19 cellular contexts compared by ENCODE assay signal in the genomic region with DNA sequence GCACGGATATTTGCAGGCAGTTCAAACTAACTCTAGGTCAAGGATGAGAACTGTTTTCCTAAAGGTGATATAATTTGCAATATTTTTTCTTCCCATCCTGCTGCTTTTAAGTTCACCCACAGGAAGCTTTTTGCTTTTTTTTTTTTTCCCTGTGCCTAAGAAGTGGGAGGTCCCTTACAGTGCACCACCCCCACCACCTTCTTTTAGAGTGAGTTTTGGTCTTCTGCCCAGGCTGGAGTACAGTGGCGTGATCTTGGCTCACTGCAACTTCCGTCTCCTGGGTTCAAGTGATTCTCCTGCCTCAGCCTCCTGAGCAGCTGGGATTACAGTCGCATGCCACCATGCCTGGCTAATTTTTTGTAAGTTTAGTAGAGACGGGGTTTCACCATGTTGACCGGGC.
DNase-seq lines count a peak whose midpoint lies in the region; ATAC-seq, FAIRE-seq and TF ChIP-seq lines count a peak whose summit lies in the region.
"Had no signal": no experiment of that assay in that cellular context is flagged by ENCODE, and none has a peak within 500 bp of the region (broad histone marks: within the 10 kb centered on the region; RNA-seq: fewer than 3 reads in every experiment).

No MANE protein-coding gene starts in this region.

- H3K9me3 ChIP-seq in H1 (ENCODE audit: insufficient read depth in 2 of 2, low read depth in 1 of 2, low read length in 1 of 2) (no peaks in the 10 kb centered on the region), mesenchymal stem cell (ENCODE audit: control insufficient read depth, low read length) (no peaks in the 10 kb centered on the region)
- H3K9me3 ChIP-seq: BE2C had no signal

- TF ChIP-seq POLR2A in H1 (IDR thresholded peaks at IDR 0.05; ENCODE audit: control extremely low read depth in 1 of 2, low read depth in 2 of 2, low read length in 2 of 2), result no peak

- H3K79me1 ChIP-seq in H1 (ENCODE audit: low read depth, low read length) (no peaks in the 10 kb centered on the region), mesenchymal stem cell (replicated peaks; ENCODE audit: low read length, poor library complexity, severe bottlenecking) (no peaks in the 10 kb centered on the region)

- H3K27me3 ChIP-seq in H1 (replicated peaks in 1 of 4; ENCODE audit: control insufficient read depth in 3 of 4, extremely low read depth in 1 of 4, insufficient read depth in 3 of 4, low read length in 3 of 4) (no peaks in the 10 kb centered on the region), mesenchymal stem cell (ENCODE audit: control insufficient read depth in 1 of 2, insufficient read depth in 1 of 2, low read length in 2 of 2) (peaks cover 4 to 27% of the 10 kb centered on the region in 2 experiments)
- H3K27me3 ChIP-seq: BE2C had no signal

- H3K4me1 ChIP-seq in H1 (replicated peaks in 1 of 4; ENCODE audit: control insufficient read depth in 3 of 4, insufficient read depth in 4 of 4, low read length in 3 of 4) (no peaks in the 10 kb centered on the region), mesenchymal stem cell (ENCODE audit: control insufficient read depth, insufficient read depth, low read depth, low read length) (peaks cover 7% of the 10 kb centered on the region)
- H3K4me1 ChIP-seq: BE2C had no signal

- H3K27me3 Mint-ChIP-seq in activated CD4-positive, alpha-beta T cell treated with anti-CD3 and anti-CD28 coated beads for 36 hours, result no peaks in the 10 kb centered on the region

- no peak for TF ChIP-seq RAD21 in H1 (IDR thresholded peaks at IDR 0.05 in 1 of 2, conservative IDR thresholded peaks at IDR 0.05 in 1 of 2; ENCODE audit: low read depth in 2 of 2, low read length in 2 of 2)

- H3K18ac ChIP-seq in H1 (ENCODE audit: extremely low read depth, low read length), result no peak overlapping the region
- H3K18ac ChIP-seq in mesenchymal stem cell (ENCODE audit: low read depth in 1 of 2, low read length in 2 of 2), result peak overlapping the region in 1 of 2 experiments; percentile 9

- H3K23ac ChIP-seq in H1 (ENCODE audit: insufficient read length) (no peak overlapping the region), mesenchymal stem cell (ENCODE audit: low read length in 2 of 2) (no peak overlapping the region)

- DNase-seq in H1 (ENCODE audit: low read depth in 1 of 2, low spot score in 2 of 2) (no peak), mesenchymal stem cell (no peak), GDM1 (lab: John Stamatoyannopoulos, UW) (no peak)
- no peak for DNase-seq in activated CD4-positive, alpha-beta T cell treated with anti-CD3 and anti-CD28 coated beads for 36 hours
- DNase-seq: ACHN; BE2C; Calu3; CD8-positive, alpha-beta T cell; DMS 273 treated with DMSO at 0.1 percent for 48 hours; DMS53; DND-41; EL; HCEC 1CT had no signal

- H2BK5ac ChIP-seq in H1 (ENCODE audit: low read depth, low read length) (no peak overlapping the region), mesenchymal stem cell (ENCODE audit: low read depth, low read length, poor library complexity, severe bottlenecking) (no peak overlapping the region)

- H2AK5ac ChIP-seq in H1 (ENCODE audit: low read depth, low read length) (no peak overlapping the region), mesenchymal stem cell (ENCODE audit: low read length, severe bottlenecking) (no peak overlapping the region)

- FAIRE-seq in H1 (lab: Jason Lieb, UNC), result no peak
- FAIRE-seq: A204.1, GM12891, K562 had no signal

- H3K23me2 ChIP-seq in H1 (ENCODE audit: low read depth, low read length), result peaks cover 2% of the 10 kb centered on the region; the same call in 1 of the 2 replicates

- H3K27ac Mint-ChIP-seq in activated CD4-positive, alpha-beta T cell treated with anti-CD3 and anti-CD28 coated beads for 36 hours, result no peak overlapping the region
- H3K27ac Mint-ChIP-seq: CD8-positive, alpha-beta T cell had no signal

- H3K4me2 ChIP-seq in H1 (ENCODE audit: insufficient read depth in 1 of 2, low read depth in 2 of 2, low read length in 2 of 2), result no peak overlapping the region
- H3K4me2 ChIP-seq in mesenchymal stem cell (ENCODE audit: low read length, poor library complexity, severe bottlenecking), result no peak overlapping the region

- TF ChIP-seq CTCF in C4-2B (conservative IDR thresholded peaks at IDR 0.05), result no peak
- no peak for TF ChIP-seq CTCF in H1 (IDR thresholded peaks at IDR 0.05; ENCODE audit: control extremely low read depth in 1 of 3, insufficient read depth in 1 of 3, low read depth in 1 of 3, low read length in 3 of 3)

- intact Hi-C loops in activated CD4-positive, alpha-beta T cell treated with anti-CD3 and anti-CD28 coated beads for 36 hours (cut with DNase I, micrococcal nuclease), result no loop called here

- H3K9ac ChIP-seq in H1 (replicated peaks in 1 of 4; ENCODE audit: extremely low read depth in 1 of 4, low read depth in 3 of 4, low read length in 3 of 4) (no peak overlapping the region), mesenchymal stem cell (ENCODE audit: low read length) (no peak overlapping the region)

- H4K5ac ChIP-seq in H1 (ENCODE audit: insufficient read length, low read depth, low read length), result no peak overlapping the region

- no peaks in the 10 kb centered on the region for H3K79me2 ChIP-seq in H1 (ENCODE audit: control insufficient read depth in 1 of 2, insufficient read depth in 2 of 2, low read length in 2 of 2)

- 91% methylated on average over 6 of the region's 6 CpGs; no CpG with 5 or more reads in 1 of the 2 experiments for WGBS in H1 (ENCODE audit: extremely low coverage in 1 of 2, insufficient coverage in 1 of 2, insufficient read length in 1 of 2, insufficient replicate concordance in 2 of 2, low coverage in 1 of 2, low lambda C conversion rate in 2 of 2, missing lambda C conversion rate in 1 of 2), 2 experiments
- WGBS in mesenchymal stem cell, result 98% methylated on average over 5 of the region's 6 CpGs

- no peak overlapping the region for H3K14ac ChIP-seq in H1 (ENCODE audit: insufficient read length)
- H3K14ac ChIP-seq in mesenchymal stem cell (ENCODE audit: low read length in 2 of 2), result no peak overlapping the region

- H4K8ac ChIP-seq in H1 (ENCODE audit: extremely low read depth, insufficient read depth, low read length) (no peak overlapping the region), mesenchymal stem cell (ENCODE audit: low read length) (no peak overlapping the region)

- no peaks in the 10 kb centered on the region for H3K4me1 Mint-ChIP-seq in activated CD4-positive, alpha-beta T cell treated with anti-CD3 and anti-CD28 coated beads for 36 hours

- H3K4ac ChIP-seq in H1 (replicated peaks; ENCODE audit: insufficient read length, low read depth, low read length) (no peak overlapping the region), mesenchymal stem cell (ENCODE audit: low read depth in 1 of 2, low read length in 2 of 2) (no peak overlapping the region)

- no peak overlapping the region for H2BK20ac ChIP-seq in H1 (ENCODE audit: low read length)

- H2BK120ac ChIP-seq in H1 (replicated peaks; ENCODE audit: low read depth, low read length) (no peak overlapping the region), mesenchymal stem cell (ENCODE audit: low read depth, low read length) (no peak overlapping the region)

- H3K36me3 ChIP-seq in H1 (ENCODE audit: control insufficient read depth in 2 of 4, insufficient read depth in 4 of 4, low read length in 3 of 4) (no peaks in the 10 kb centered on the region), mesenchymal stem cell (ENCODE audit: control insufficient read depth in 1 of 2, insufficient read depth in 2 of 2, low read depth in 1 of 2, low read length in 2 of 2) (no peaks in the 10 kb centered on the region)
- H3K36me3 ChIP-seq: BE2C had no signal

- H3K4me3 ChIP-seq in H1 (ENCODE audit: extremely low read depth in 1 of 4, insufficient read depth in 2 of 4, low read depth in 3 of 4, low read length in 4 of 4), result no peak overlapping the region
- H3K4me3 ChIP-seq in mesenchymal stem cell (ENCODE audit: insufficient read depth in 1 of 2, low read depth in 1 of 2, low read length in 2 of 2), result no peak overlapping the region
- H3K4me3 ChIP-seq: K562 had no signal

- ATAC-seq in GM19035 (IDR thresholded peaks at IDR 0.05; ENCODE audit: unreplicated experiment), result no peak
- no peak for ATAC-seq in activated CD4-positive, alpha-beta T cell treated with anti-CD3 and anti-CD28 coated beads for 36 hours
- ATAC-seq: CD8-positive, alpha-beta T cell; K562 had no signal

- no peak overlapping the region for H2AFZ ChIP-seq in H1 (ENCODE audit: low read length)
- H2AFZ ChIP-seq in mesenchymal stem cell (ENCODE audit: low read depth, low read length), result no peak overlapping the region

- H3K56ac ChIP-seq in H1 (replicated peaks; ENCODE audit: insufficient read length, low read depth, low read length), result no peak overlapping the region

- 0 out of 2 replicates have a peak overlapping the region, but pooled peaks have one; percentile 16 for H3K27ac ChIP-seq in C4-2B
- H3K27ac ChIP-seq in H1 (ENCODE audit: low read depth, low read length), result no peak overlapping the region
- no peak overlapping the region for H3K27ac ChIP-seq in mesenchymal stem cell (ENCODE audit: low read length, poor library complexity, severe bottlenecking)
- H3K27ac ChIP-seq: HL-60 had no signal

- H2BK12ac ChIP-seq in H1 (ENCODE audit: low read depth, low read length), result peak overlapping the region; percentile 33; the same call in 1 of the 2 replicates
- H2BK12ac ChIP-seq in mesenchymal stem cell (ENCODE audit: low read length in 2 of 2), result no peak overlapping the region

- POLR2A ChIA-PET in H1 (lab: Charles Lee; ENCODE audit: partially characterized antibody), result no interaction called here
- POLR2A ChIA-PET in activated CD4-positive, alpha-beta T cell treated with anti-CD3 and anti-CD28 coated beads for 36 hours (lab: Charles Lee), result no interaction called here

- no peak for TF ChIP-seq EP300 in H1 (IDR thresholded peaks at IDR 0.05; ENCODE audit: borderline replicate concordance in 1 of 2, low read depth in 2 of 2, low read length in 2 of 2)

- H4K91ac ChIP-seq in H1 (replicated peaks; ENCODE audit: insufficient read length, low read length) (no peak overlapping the region), mesenchymal stem cell (ENCODE audit: low read length) (peak overlapping the region; percentile 4)

- H2BK15ac ChIP-seq in H1 (ENCODE audit: low read length) (no peak overlapping the region), mesenchymal stem cell (ENCODE audit: low read depth, poor library complexity, severe bottlenecking) (no peak overlapping the region)

- H3K36me3 Mint-ChIP-seq in activated CD4-positive, alpha-beta T cell treated with anti-CD3 and anti-CD28 coated beads for 36 hours (ENCODE audit: low read depth), result no peaks in the 10 kb centered on the region
- H3K36me3 Mint-ChIP-seq: CD8-positive, alpha-beta T cell had no signal

- no peaks in the 10 kb centered on the region for H4K20me1 ChIP-seq in H1 (replicated peaks in 1 of 2; ENCODE audit: control insufficient read depth in 1 of 2, insufficient read depth in 2 of 2, low read length in 2 of 2)

- no peaks in the 10 kb centered on the region for H3K9me3 Mint-ChIP-seq in activated CD4-positive, alpha-beta T cell treated with anti-CD3 and anti-CD28 coated beads for 36 hours (ENCODE audit: low read depth)
- H3K9me3 Mint-ChIP-seq: CD8-positive, alpha-beta T cell had no signal

- H3K4me3 Mint-ChIP-seq in activated CD4-positive, alpha-beta T cell treated with anti-CD3 and anti-CD28 coated beads for 36 hours, result no peak overlapping the region
- H3K4me3 Mint-ChIP-seq: CD8-positive, alpha-beta T cell had no signal

- CTCF ChIA-PET in H1 (lab: Charles Lee; ENCODE audit: partially characterized antibody), result no interaction called here
- CTCF ChIA-PET in activated CD4-positive, alpha-beta T cell treated with anti-CD3 and anti-CD28 coated beads for 36 hours (lab: Charles Lee), result no interaction called here
